ENCODE assay signal across 12 cellular contexts in genomic region chr3:101861212-101861977, GRCh38. TPM values are rescaled to one million over a fixed set of nuclear protein-coding genes. Genes with fewer than 3 reads are reported as not detected.
DNase-seq lines count a peak whose midpoint lies in the region; ATAC-seq, FAIRE-seq and TF ChIP-seq lines count a peak whose summit lies in the region.
"Had no signal": no experiment of that assay in that cellular context is flagged by ENCODE, and none has a peak within 500 bp of the region (broad histone marks: within the 10 kb centered on the region; RNA-seq: fewer than 3 reads in every experiment).

No MANE protein-coding gene starts in this region.

- DNase-seq in GM18507 (ENCODE audit: extremely low spot score, insufficient read length, low read depth) (no peak), HCEC 1CT (peak; percentile 18), memory B cell (ENCODE audit: low spot score in 2 of 2) (no peak), NCI-H2107 treated with DMSO at 0.1 percent for 48 hours (lab: John Stamatoyannopoulos, UW; ENCODE audit: unreplicated experiment) (no peak), midbrain (lab: John Stamatoyannopoulos, UW) (no peak), PC-9 (no peak), NCI-H748 (lab: John Stamatoyannopoulos, UW; ENCODE audit: unreplicated experiment) (no peak)
- DNase-seq: activated gamma-delta T cell treated with Interleukin-2 at 50 U/mL for 16 hours, NCI-H1417 treated with DMSO at 0.1 percent for 48 hours, SHP77 treated with DMSO at 0.1 percent for 48 hours, upper lobe of left lung had no signal

- H3K4me1 Mint-ChIP-seq in memory B cell = peaks cover 23% of the 10 kb centered on the region

- H3K9me2 ChIP-seq in PC-9 (ENCODE audit: insufficient read depth) = no peaks in the 10 kb centered on the region

- H3K79me2 ChIP-seq in OCI-LY3 (ENCODE audit: low read length) = peaks cover 24% of the 10 kb centered on the region
- H3K79me2 ChIP-seq in PC-9 (ENCODE audit: low read depth) = no peaks in the 10 kb centered on the region

- H3K4me3 Mint-ChIP-seq in memory B cell = peak overlapping the region; percentile 24

- peaks cover 41% of the 10 kb centered on the region for H3K36me3 Mint-ChIP-seq in memory B cell

- H4K20me1 ChIP-seq in OCI-LY3 (ENCODE audit: insufficient read depth, low read length) = peaks cover 50% of the 10 kb centered on the region
- H4K20me1 ChIP-seq in PC-9 (ENCODE audit: insufficient read depth) = peaks cover 4% of the 10 kb centered on the region; the same call in 1 of the 2 replicates

- CTCF ChIA-PET in PC-9 (lab: Charles Lee) = no interaction called here

- no TSS peak for BruUV-seq in PC-9 (replicated peaks; lab: Mats Ljungman, UMichigan)

- peaks cover 2% of the 10 kb centered on the region for H3K9me3 Mint-ChIP-seq in memory B cell

- no peak overlapping the region; the same call in 1 of the 2 replicates for H3K4me3 ChIP-seq in OCI-LY3 (ENCODE audit: low read length)
- H3K4me3 ChIP-seq in PC-9 = no peak overlapping the region
- H3K4me3 ChIP-seq: upper lobe of left lung had no signal

- no peak overlapping the region; the same call in 1 of the 2 replicates for H3K9ac ChIP-seq in OCI-LY3 (ENCODE audit: low read length)

- H3F3A ChIP-seq in PC-9 (ENCODE audit: insufficient read depth, low read depth) = peaks cover 8% of the 10 kb centered on the region

- H3K4me2 ChIP-seq in OCI-LY3 (ENCODE audit: low read length) (peak overlapping the region; percentile 32), PC-9 (no peak overlapping the region)

- H3K27me3 ChIP-seq in OCI-LY3 (ENCODE audit: low read depth, low read length) = no peaks in the 10 kb centered on the region
- no peaks in the 10 kb centered on the region for H3K27me3 ChIP-seq in PC-9 (ENCODE audit: insufficient read depth, low read depth)
- H3K27me3 ChIP-seq: upper lobe of left lung had no signal

- TF ChIP-seq CTCF in OCI-LY3 (IDR thresholded peaks at IDR 0.05; ENCODE audit: low read depth, low read length) = no peak
- TF ChIP-seq CTCF in PC-9 (conservative IDR thresholded peaks at IDR 0.05) = no peak

- H3K4me1 ChIP-seq in OCI-LY3 (ENCODE audit: low read length) = peaks cover 61% of the 10 kb centered on the region
- H3K4me1 ChIP-seq in PC-9 (replicated peaks; ENCODE audit: insufficient read depth) = peaks cover 13% of the 10 kb centered on the region

- POLR2A ChIA-PET in PC-9 (lab: Charles Lee; ENCODE audit: unreplicated experiment) = interaction anchor here (0.6 kb wide), 2 partner anchors 34 to 218 kb away, joined by 3 to 6 read pairs; no protein-coding TSS in a partner anchor

- H3K9me3 ChIP-seq in OCI-LY3 (ENCODE audit: insufficient read depth, low read length) = no peaks in the 10 kb centered on the region
- no peaks in the 10 kb centered on the region for H3K9me3 ChIP-seq in PC-9 (ENCODE audit: insufficient read depth, low read depth)
- H3K9me3 ChIP-seq: upper lobe of left lung had no signal

- H2AFZ ChIP-seq in OCI-LY3 (ENCODE audit: low read depth, low read length) (no peak overlapping the region), PC-9 (no peak overlapping the region)

- intact Hi-C loops in PC-9 (cut with micrococcal nuclease; ENCODE audit: unreplicated experiment) = no loop called here

- H3K27ac Mint-ChIP-seq in memory B cell = peak overlapping the region; percentile 66

- peak; percentile 69 for FAIRE-seq in GM18507 (lab: Jason Lieb, UNC)

- H3K36me3 ChIP-seq in OCI-LY3 (replicated peaks; ENCODE audit: low read depth, low read length) (peaks cover 70% of the 10 kb centered on the region), PC-9 (ENCODE audit: low read depth) (peaks cover 42% of the 10 kb centered on the region)

- H3K27ac ChIP-seq in OCI-LY3 (ENCODE audit: low read length) (peak overlapping the region; percentile 67), PC-9 (no peak overlapping the region)

- no peaks in the 10 kb centered on the region for H3K27me3 Mint-ChIP-seq in memory B cell

- peak; percentile 67 for ATAC-seq in memory B cell (ENCODE audit: low read depth)

RNA-seq across cellular contexts. Expression of gene NFKBIZ, which starts 12.1 kb away (rescaled TPM):
- 44.9 and 57.7 TPM in 2 replicates for total RNA-seq in PC-9 (2021)
